ENCODE assay signal across 2 cellular contexts in genomic region chr16:4550587-4550986, GRCh38.
TF ChIP-seq lines count a peak whose summit lies in the region.

No MANE protein-coding gene starts in this region.

TF ChIP-seq in IMR-90, 13 proteins besides CTCF, POLR2A, EP300 and RAD21:
- TF ChIP-seq RCOR1 (IDR thresholded peaks at IDR 0.05; ENCODE audit: insufficient replicate concordance, low read length) (no peak), BHLHE40 (IDR thresholded peaks at IDR 0.05; ENCODE audit: low read depth, low read length) (no peak), MAFK (IDR thresholded peaks at IDR 0.05; ENCODE audit: low read depth, low read length) (no peak), ELK1 (IDR thresholded peaks at IDR 0.05; ENCODE audit: borderline replicate concordance, low read depth, low read length) (no peak), RFX5 (IDR thresholded peaks at IDR 0.05; ENCODE audit: low read depth, low read length) (no peak), MXI1 (IDR thresholded peaks at IDR 0.05; ENCODE audit: borderline replicate concordance, low read depth, low read length) (no peak), SMC3 (IDR thresholded peaks at IDR 0.05; ENCODE audit: low read depth, low read length) (no peak), FOS (IDR thresholded peaks at IDR 0.05; ENCODE audit: low read depth, low read length) (no peak), CEBPB (IDR thresholded peaks at IDR 0.05; ENCODE audit: low read depth, low read length) (no peak), CHD1 (IDR thresholded peaks at IDR 0.05; ENCODE audit: low read depth, low read length) (no peak), MAZ (IDR thresholded peaks at IDR 0.05; ENCODE audit: borderline replicate concordance, low read depth, low read length) (no peak)
- TF ChIP-seq, protein P1, sequence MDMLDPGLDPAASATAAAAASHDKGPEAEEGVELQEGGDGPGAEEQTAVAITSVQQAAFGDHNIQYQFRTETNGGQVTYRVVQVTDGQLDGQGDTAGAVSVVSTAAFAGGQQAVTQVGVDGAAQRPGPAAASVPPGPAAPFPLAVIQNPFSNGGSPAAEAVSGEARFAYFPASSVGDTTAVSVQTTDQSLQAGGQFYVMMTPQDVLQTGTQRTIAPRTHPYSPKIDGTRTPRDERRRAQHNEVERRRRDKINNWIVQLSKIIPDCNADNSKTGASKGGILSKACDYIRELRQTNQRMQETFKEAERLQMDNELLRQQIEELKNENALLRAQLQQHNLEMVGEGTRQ (IDR thresholded peaks at IDR 0.05; ENCODE audit: low read depth, low read length): no peak

TF ChIP-seq in H1, 55 proteins besides CTCF, POLR2A, EP300 and RAD21:
- TF ChIP-seq RNF2 (IDR thresholded peaks at IDR 0.05; ENCODE audit: borderline replicate concordance, low read depth, low read length, missing control alignments, poor library complexity, severe bottlenecking) (no peak), BRCA1 (IDR thresholded peaks at IDR 0.05; ENCODE audit: low read depth, low read length) (no peak), NRF1 (IDR thresholded peaks at IDR 0.05; ENCODE audit: low read depth, low read length) (no peak), SIN3A (conservative IDR thresholded peaks at IDR 0.05 in 1 of 2, IDR thresholded peaks at IDR 0.05 in 1 of 2; ENCODE audit: low read depth in 1 of 2, low read length in 2 of 2) (no peak), POLR2AphosphoS5 (IDR thresholded peaks at IDR 0.05; ENCODE audit: low read depth, low read length) (no peak), CBX5 (IDR thresholded peaks at IDR 0.05; ENCODE audit: low read depth, low read length) (no peak), JUND (IDR thresholded peaks at IDR 0.05; ENCODE audit: low read length) (no peak), GTF2F1 (IDR thresholded peaks at IDR 0.05; ENCODE audit: borderline replicate concordance, low read depth, low read length) (no peak), BCL11A (IDR thresholded peaks at IDR 0.05; ENCODE audit: low read depth in 2 of 2, low read length in 2 of 2) (no peak), HDAC2 (IDR thresholded peaks at IDR 0.05; ENCODE audit: borderline replicate concordance in 1 of 2, low read depth in 2 of 2, low read length in 2 of 2) (no peak), SP4 (IDR thresholded peaks at IDR 0.05; ENCODE audit: low read length) (no peak), KDM4A (IDR thresholded peaks at IDR 0.05; ENCODE audit: low read depth, low read length, severe bottlenecking) (no peak), CHD2 (IDR thresholded peaks at IDR 0.05; ENCODE audit: low read length) (no peak), JUN (IDR thresholded peaks at IDR 0.05; ENCODE audit: low read depth, low read length) (no peak), TAF7 (optimal IDR thresholded peaks at IDR 0.05; ENCODE audit: borderline replicate concordance, low read depth, low read length) (no peak), SIX5 (IDR thresholded peaks at IDR 0.05; ENCODE audit: low read depth, low read length) (no peak), PHF8 (conservative IDR thresholded peaks at IDR 0.05; ENCODE audit: low read depth, low read length) (no peak)
- TF ChIP-seq, protein P1 (IDR thresholded peaks at IDR 0.05; ENCODE audit: low read length): no peak
- TF ChIP-seq, protein P2, sequence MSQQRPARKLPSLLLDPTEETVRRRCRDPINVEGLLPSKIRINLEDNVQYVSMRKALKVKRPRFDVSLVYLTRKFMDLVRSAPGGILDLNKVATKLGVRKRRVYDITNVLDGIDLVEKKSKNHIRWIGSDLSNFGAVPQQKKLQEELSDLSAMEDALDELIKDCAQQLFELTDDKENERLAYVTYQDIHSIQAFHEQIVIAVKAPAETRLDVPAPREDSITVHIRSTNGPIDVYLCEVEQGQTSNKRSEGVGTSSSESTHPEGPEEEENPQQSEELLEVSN (IDR thresholded peaks at IDR 0.05): no peak
